In genomic region chr3:197566181-197566580, GRCh38 we compare ENCODE assay signal across 1 cellular context. TPM values are rescaled to one million over a fixed set of nuclear protein-coding genes. Genes with fewer than 3 reads are reported as not detected.
"Had no signal": no experiment of that assay in that cellular context is flagged by ENCODE, and none has a peak within 500 bp of the region (broad histone marks: within the 10 kb centered on the region; RNA-seq: fewer than 3 reads in every experiment).

No MANE protein-coding gene starts in this region.

RNA-seq across cellular contexts. Expression of gene BDH1, which starts 10.4 kb away (rescaled TPM):
- total RNA-seq: ascending aorta had no signal
